17 cellular contexts compared by ENCODE assay signal in the genomic region with DNA sequence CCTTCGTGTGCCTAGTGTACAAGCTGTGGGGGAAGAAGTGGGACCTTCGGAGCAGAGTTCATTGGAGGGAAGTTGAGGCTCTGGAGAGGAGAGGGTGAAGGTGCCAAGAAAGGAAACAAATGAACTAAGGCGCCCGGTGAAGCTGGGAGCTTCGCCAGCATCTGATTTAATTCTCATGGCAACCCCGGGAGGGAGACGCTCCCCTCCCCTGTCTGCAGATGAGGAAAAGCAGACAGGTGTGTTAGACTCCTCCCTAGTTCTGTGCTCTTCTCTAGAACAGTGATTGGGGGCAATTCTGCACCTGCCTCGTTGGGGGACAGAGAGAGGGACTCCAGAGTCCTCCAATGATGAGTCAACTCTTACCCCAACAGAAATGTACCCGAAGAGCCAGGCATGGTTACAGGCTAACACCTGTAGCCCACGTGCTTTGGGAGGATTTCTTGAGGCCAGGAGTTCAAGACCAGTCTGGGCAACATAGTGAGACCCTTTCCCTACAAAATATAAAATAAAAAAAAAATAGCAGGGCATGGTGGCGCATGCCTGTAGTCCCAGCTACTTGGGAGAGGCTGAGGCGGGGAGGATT. TPM values are rescaled to one million over a fixed set of nuclear protein-coding genes. Genes with fewer than 3 reads are reported as not detected.
DNase-seq lines count a peak whose midpoint lies in the region; ATAC-seq and TF ChIP-seq lines count a peak whose summit lies in the region.
"Had no signal": no experiment of that assay in that cellular context is flagged by ENCODE, and none has a peak within 500 bp of the region (broad histone marks: within the 10 kb centered on the region; RNA-seq: fewer than 3 reads in every experiment).

No MANE protein-coding gene starts in this region.

- H3K36me3 ChIP-seq in Panc1 (ENCODE audit: control insufficient read depth, insufficient read depth, low read length) (no peaks in the 10 kb centered on the region), neuronal stem cell (replicated peaks in 1 of 2; ENCODE audit: control insufficient read depth in 2 of 2, insufficient read depth in 2 of 2, low read length in 2 of 2) (no peaks in the 10 kb centered on the region)

- no peak overlapping the region for H4K8ac ChIP-seq in neuronal stem cell (ENCODE audit: low read depth, low read length)

- no peak overlapping the region for H3K9ac ChIP-seq in neuronal stem cell (ENCODE audit: low read depth, low read length, poor library complexity)

- peak overlapping the region; percentile 6 for H2AK5ac ChIP-seq in neuronal stem cell (ENCODE audit: low read depth, low read length)

- CTCF ChIA-PET in Panc1 (lab: Charles Lee), result interaction anchor here (0.5 to 1.4 kb wide), 2 partner anchors 12 to 144 kb away, joined by 5 to 7 read pairs; no protein-coding TSS in a partner anchor

- H3K14ac ChIP-seq in neuronal stem cell (ENCODE audit: low read length), result no peak overlapping the region

- POLR2A ChIA-PET in Panc1 (lab: Charles Lee), result interaction anchor here (1.0 kb wide), 1 partner anchor 16 kb away, joined by 3 read pairs; no protein-coding TSS in a partner anchor

- H3K23ac ChIP-seq in neuronal stem cell (ENCODE audit: low read depth, low read length, poor library complexity), result no peak overlapping the region

- no peak overlapping the region for H3K18ac ChIP-seq in neuronal stem cell (ENCODE audit: low read length)

- H2BK120ac ChIP-seq in neuronal stem cell (ENCODE audit: low read depth, low read length), result no peak overlapping the region

- DNase-seq in NCI-H2081 (lab: John Stamatoyannopoulos, UW), result peak; percentile 25 to 71
- DNase-seq in NCI-H2081 treated with DMSO at 0.1 percent for 48 hours (lab: John Stamatoyannopoulos, UW), result no peak
- DNase-seq in NCI-H1105 (lab: John Stamatoyannopoulos, UW), result peak; percentile 56
- no peak for DNase-seq in Panc1 (ENCODE audit: low read depth, low spot score)
- no peak for DNase-seq in neuronal stem cell (ENCODE audit: low spot score)
- DNase-seq: activated CD4-positive, alpha-beta T cell treated with anti-CD3 and anti-CD28 coated beads, Interleukin-2, amount 10 ng/mL, durations not matched to agents 7 days and 5 days; amygdala; mucosa of descending colon; NCI-H526 treated with DMSO at 0.1 percent for 48 hours; stimulated activated CD4-positive, alpha-beta T cell treated with anti-CD3 and anti-CD28 coated beads, Interleukin-2, amount 100 ng/mL, for 48 hours had no signal

- H3K9me3 ChIP-seq in Panc1 (ENCODE audit: control insufficient read depth, insufficient read depth, low read depth, low read length), result no peaks in the 10 kb centered on the region
- no peaks in the 10 kb centered on the region for H3K9me3 ChIP-seq in neuronal stem cell (replicated peaks in 1 of 2; ENCODE audit: control insufficient read depth in 2 of 2, insufficient read depth in 1 of 2, low read depth in 1 of 2, low read length in 2 of 2)
- H3K9me3 ChIP-seq: mucosa of descending colon had no signal

- TSS peak; percentile 73 for BruUV-seq in Panc1 (replicated peaks; lab: Mats Ljungman, UMichigan)

- H3K27me3 ChIP-seq in Panc1 (ENCODE audit: control insufficient read depth, insufficient read depth, low read length) (no peaks in the 10 kb centered on the region), neuronal stem cell (ENCODE audit: control insufficient read depth in 3 of 3, insufficient read depth in 3 of 3, low read depth in 1 of 3, low read length in 3 of 3) (no peaks in the 10 kb centered on the region)

- no peak overlapping the region for H2BK15ac ChIP-seq in neuronal stem cell (ENCODE audit: low read length)

- intact Hi-C loops in Panc1 (cut with micrococcal nuclease; ENCODE audit: unreplicated experiment), result no loop called here

- in situ Hi-C loops in Panc1 (cut with HindIII; ENCODE audit: low pct_unique_long_range_greater_than_20kb, low sequenced_read_pairs), result no loop called here

- no peak overlapping the region for H2BK12ac ChIP-seq in neuronal stem cell (ENCODE audit: low read length)

- H3K79me1 ChIP-seq in neuronal stem cell (ENCODE audit: low read depth, low read length), result peaks cover 5% of the 10 kb centered on the region

- H3K27ac ChIP-seq in Panc1 (ENCODE audit: low read length), result peak overlapping the region; percentile 64; the same call in 1 of the 2 replicates
- H3K27ac ChIP-seq in neuronal stem cell (replicated peaks; ENCODE audit: low read length), result no peak overlapping the region

- H2AFZ ChIP-seq in neuronal stem cell (ENCODE audit: low read length), result no peak overlapping the region

- no peak for TF ChIP-seq CTCF in Panc1 (IDR thresholded peaks at IDR 0.05)

- WGBS in neuronal stem cell (ENCODE audit: extremely low coverage in 2 of 2, insufficient read length in 2 of 2, insufficient replicate concordance in 1 of 2), 2 donors, result no CpG with 5 or more reads among the region's 12 CpGs

- H3K4me2 ChIP-seq in neuronal stem cell (ENCODE audit: insufficient read depth, low read length, poor library complexity, severe bottlenecking), result no peak overlapping the region

- no peak overlapping the region for H4K91ac ChIP-seq in neuronal stem cell (ENCODE audit: low read depth, low read length, poor library complexity)

- H3K4me3 ChIP-seq in Panc1 (ENCODE audit: low read depth in 2 of 2, low read length in 2 of 2), result no peak overlapping the region
- no peak overlapping the region for H3K4me3 ChIP-seq in neuronal stem cell (ENCODE audit: low read length in 2 of 2)
- H3K4me3 ChIP-seq: mucosa of descending colon had no signal

- no peak overlapping the region for H3K4ac ChIP-seq in neuronal stem cell (ENCODE audit: low read length)

- H2BK5ac ChIP-seq in neuronal stem cell (ENCODE audit: low read length), result peak overlapping the region; percentile 66

- ATAC-seq in Panc1, result no peak
- ATAC-seq in GM19328 (IDR thresholded peaks at IDR 0.05; ENCODE audit: unreplicated experiment), result no peak
- ATAC-seq in HG03095 (IDR thresholded peaks at IDR 0.05; ENCODE audit: unreplicated experiment), result no peak
- ATAC-seq in HG02610 (IDR thresholded peaks at IDR 0.05; ENCODE audit: unreplicated experiment), result no peak
- ATAC-seq: mucosa of descending colon had no signal

- peaks cover 52% of the 10 kb centered on the region for H3K4me1 ChIP-seq in Panc1 (ENCODE audit: control insufficient read depth, insufficient read depth, low read length)
- H3K4me1 ChIP-seq in neuronal stem cell (ENCODE audit: control insufficient read depth in 2 of 2, insufficient read depth in 1 of 2, low read depth in 1 of 2, low read length in 2 of 2), result peaks cover 18 to 34% of the 10 kb centered on the region in 2 donors

RNA-seq across cellular contexts. Expression of a gene that starts 4.2 kb away (rescaled TPM):
- total RNA-seq in Panc1 (2021; ENCODE audit: unreplicated experiment), result 13.0 TPM
- 12.3 TPM for polyA plus RNA-seq in Panc1 (2012; ENCODE audit: insufficient read length)
- polyA plus RNA-seq in neuronal stem cell (2013, experiment 1 of 2), result 0.89 TPM
- polyA plus RNA-seq in neuronal stem cell (2013, experiment 2 of 2), result 0.94 TPM
- polyA plus RNA-seq: CD14-positive monocyte had no signal

RNA-seq across cellular contexts. Expression of a gene that starts 7.5 kb away (rescaled TPM):
- 93.1 TPM for total RNA-seq in Panc1 (2021; ENCODE audit: unreplicated experiment)
- polyA plus RNA-seq in Panc1 (2012; ENCODE audit: insufficient read length), result 138 TPM
- polyA plus RNA-seq in neuronal stem cell (2013, experiment 1 of 2), result 117 TPM
- polyA plus RNA-seq in neuronal stem cell (2013, experiment 2 of 2), result 115 TPM

RNA-seq across cellular contexts. Expression of a gene that starts 16.0 kb away (rescaled TPM):
- total RNA-seq in Panc1 (2021; ENCODE audit: unreplicated experiment), result 21.7 TPM
- polyA plus RNA-seq in Panc1 (2012; ENCODE audit: insufficient read length), result 20.0 TPM
- polyA plus RNA-seq in neuronal stem cell (2013, experiment 1 of 2), result 8.4 TPM
- polyA plus RNA-seq in neuronal stem cell (2013, experiment 2 of 2), result 8.7 TPM

RNA-seq across cellular contexts. Expression of a gene that starts 27.9 kb away (rescaled TPM):
- total RNA-seq in Panc1 (2021; ENCODE audit: unreplicated experiment), result not detected
- not detected for polyA plus RNA-seq in Panc1 (2012; ENCODE audit: insufficient read length)
- polyA plus RNA-seq in neuronal stem cell (2013, experiment 1 of 2), result 2.1 TPM
- 2.3 TPM for polyA plus RNA-seq in neuronal stem cell (2013, experiment 2 of 2)
- total RNA-seq: A673; activated CD4-positive, alpha-beta T cell treated with anti-CD3 and anti-CD28 coated beads, Interleukin-2, amount 10 ng/mL, durations not matched to agents 7 days and 5 days; chondrocyte; mucosa of descending colon; osteocyte had no signal
- polyA plus RNA-seq: CD14-positive monocyte had no signal

RNA-seq across cellular contexts. Expression of a gene that starts 31.0 kb away (rescaled TPM):
- total RNA-seq in Panc1 (2021; ENCODE audit: unreplicated experiment), result 150 TPM
- polyA plus RNA-seq in Panc1 (2012; ENCODE audit: insufficient read length), result 195 TPM
- polyA plus RNA-seq in neuronal stem cell (2013, experiment 1 of 2), result 26.8 TPM
- polyA plus RNA-seq in neuronal stem cell (2013, experiment 2 of 2), result 26.2 TPM

Comparison
In these comparisons a context has a peak if more than half of its experiments do, and no peak if none do; other contexts are left out.
1. DNase-seq: peak in NCI-H2081 (2 of 2) and NCI-H1105 (single experiment); none in NCI-H2081 treated with DMSO at 0.1 percent for 48 hours (single experiment), Panc1 (single experiment) and neuronal stem cell (single experiment).